Comparison of ENCODE assay signal across 1 cellular context in genomic region chr1:10213186-10213585, GRCh38.
TF ChIP-seq lines count a peak whose summit lies in the region.

No MANE protein-coding gene starts in this region.

TF ChIP-seq in GM12878, 131 proteins besides CTCF, POLR2A, EP300 and RAD21:
- TF ChIP-seq MTA2 (IDR thresholded peaks at IDR 0.05; ENCODE audit: low read depth) (no peak), TBL1XR1 (IDR thresholded peaks at IDR 0.05; ENCODE audit: low read depth, low read length) (no peak), ATF3 (IDR thresholded peaks at IDR 0.05; ENCODE audit: borderline replicate concordance, extremely low read depth, low read depth, low read length) (no peak), IRF4 (IDR thresholded peaks at IDR 0.05; ENCODE audit: low read depth, low read length) (no peak), BCL3 (IDR thresholded peaks at IDR 0.05; ENCODE audit: borderline replicate concordance, insufficient read depth, low read depth, low read length, poor library complexity, severe bottlenecking) (no peak), CBX3 (IDR thresholded peaks at IDR 0.05; ENCODE audit: borderline replicate concordance, low read depth) (no peak), BACH1 (IDR thresholded peaks at IDR 0.05; ENCODE audit: borderline replicate concordance) (no peak), PAX5 (IDR thresholded peaks at IDR 0.05; ENCODE audit: borderline replicate concordance, low read depth, low read length) (no peak), ASH2L (IDR thresholded peaks at IDR 0.05; ENCODE audit: borderline replicate concordance, low read depth) (no peak), SUZ12 (IDR thresholded peaks at IDR 0.05; ENCODE audit: unreplicated experiment) (no peak), WRNIP1 (IDR thresholded peaks at IDR 0.05; ENCODE audit: borderline replicate concordance, low read depth, low read length) (no peak), SIX5 (IDR thresholded peaks at IDR 0.05; ENCODE audit: low read depth, low read length, severe bottlenecking) (no peak), IKZF2 (IDR thresholded peaks at IDR 0.05) (no peak)
